Comparison of ENCODE assay signal across 8 cellular contexts in the genomic region with DNA sequence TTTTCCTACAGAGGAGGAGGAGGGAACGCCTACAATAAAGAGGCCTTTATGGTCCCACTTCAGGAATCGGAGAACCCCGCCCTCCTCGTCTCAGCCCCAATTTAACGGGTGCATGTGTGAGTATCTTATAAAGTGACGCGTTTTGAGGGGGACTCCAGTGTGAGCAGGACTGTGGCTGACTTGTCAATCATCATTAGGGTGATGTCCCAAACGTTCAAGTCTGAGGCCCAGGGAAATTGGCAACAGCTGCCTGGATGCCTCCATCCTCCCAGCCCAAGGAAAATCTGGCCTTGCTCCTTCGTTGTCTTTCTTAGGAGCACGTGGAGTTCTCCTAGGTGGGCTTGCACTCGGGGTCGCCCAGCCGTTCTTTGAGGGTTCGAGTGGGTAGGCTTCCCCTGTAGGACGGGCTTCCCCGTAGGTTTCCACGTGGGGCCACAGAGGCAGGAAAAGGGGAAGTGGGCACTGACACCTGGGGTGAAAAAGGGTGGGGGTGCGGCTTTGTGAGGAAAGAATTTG. TPM values are rescaled to one million over a fixed set of nuclear protein-coding genes. Genes with fewer than 3 reads are reported as not detected.
DNase-seq lines count a peak whose midpoint lies in the region; ATAC-seq and TF ChIP-seq lines count a peak whose summit lies in the region.

No MANE protein-coding gene starts in this region.

- H3K27ac ChIP-seq in SJCRH30 (peak overlapping the region; percentile 96), neuronal stem cell (replicated peaks; ENCODE audit: low read length) (peak overlapping the region; percentile 3)

- H3K36me3 ChIP-seq in SJCRH30 = peaks cover 21% of the 10 kb centered on the region
- peaks cover 0 to 15% of the 10 kb centered on the region in 2 donors for H3K36me3 ChIP-seq in neuronal stem cell (replicated peaks in 1 of 2; ENCODE audit: control insufficient read depth in 2 of 2, insufficient read depth in 2 of 2, low read length in 2 of 2)

- H3K4me3 ChIP-seq in AG09309 (ENCODE audit: control insufficient read depth, low read depth, low read length) = peak overlapping the region; percentile 39
- peak overlapping the region; percentile 86 for H3K4me3 ChIP-seq in SJCRH30
- H3K4me3 ChIP-seq in epithelial cell of proximal tubule (ENCODE audit: low read depth, low read length) = peak overlapping the region; percentile 99
- H3K4me3 ChIP-seq in neuronal stem cell (ENCODE audit: low read length in 2 of 2) = peak overlapping the region; percentile 67 to 83

- peak overlapping the region; percentile 95 for H3K18ac ChIP-seq in neuronal stem cell (ENCODE audit: low read length)

- H3K4ac ChIP-seq in neuronal stem cell (ENCODE audit: low read length) = peak overlapping the region; percentile 1

- H2AK5ac ChIP-seq in neuronal stem cell (ENCODE audit: low read depth, low read length) = peak overlapping the region; percentile 96

- H2BK5ac ChIP-seq in neuronal stem cell (ENCODE audit: low read length) = peak overlapping the region; percentile 59

- DNase-seq in AG09309 (ENCODE audit: low read depth) (no peak), SJCRH30 (peak in 1 of 2 experiments; percentile 82), epithelial cell of proximal tubule (ENCODE audit: low read depth) (no peak), neuronal stem cell (ENCODE audit: low spot score) (no peak), Ammon's horn (ENCODE audit: low spot score) (no peak)
- no peak for DNase-seq in effector CD8-positive, alpha-beta T cell (lab: John Stamatoyannopoulos, UW)

- peak overlapping the region; percentile 79 for H3K4me2 ChIP-seq in neuronal stem cell (ENCODE audit: insufficient read depth, low read length, poor library complexity, severe bottlenecking)

- H2BK120ac ChIP-seq in neuronal stem cell (ENCODE audit: low read depth, low read length) = no peak overlapping the region

- H3K9me3 ChIP-seq in SJCRH30 (replicated peaks) = no peaks in the 10 kb centered on the region
- no peaks in the 10 kb centered on the region for H3K9me3 ChIP-seq in neuronal stem cell (replicated peaks in 1 of 2; ENCODE audit: control insufficient read depth in 2 of 2, insufficient read depth in 1 of 2, low read depth in 1 of 2, low read length in 2 of 2)

- H3K9ac ChIP-seq in neuronal stem cell (ENCODE audit: low read depth, low read length, poor library complexity) = peak overlapping the region; percentile 68

- no peak overlapping the region for H2BK12ac ChIP-seq in neuronal stem cell (ENCODE audit: low read length)

- peak overlapping the region; percentile 97 for H2AFZ ChIP-seq in neuronal stem cell (ENCODE audit: low read length)

- H2BK15ac ChIP-seq in neuronal stem cell (ENCODE audit: low read length) = peak overlapping the region; percentile 95

- H4K91ac ChIP-seq in neuronal stem cell (ENCODE audit: low read depth, low read length, poor library complexity) = no peak overlapping the region

- no peaks in the 10 kb centered on the region for H3K27me3 ChIP-seq in SJCRH30
- no peaks in the 10 kb centered on the region for H3K27me3 ChIP-seq in neuronal stem cell (ENCODE audit: control insufficient read depth in 3 of 3, insufficient read depth in 3 of 3, low read depth in 1 of 3, low read length in 3 of 3)

- H3K79me1 ChIP-seq in neuronal stem cell (ENCODE audit: low read depth, low read length) = peaks cover 8% of the 10 kb centered on the region

- ATAC-seq in GM18868 (IDR thresholded peaks at IDR 0.05; ENCODE audit: unreplicated experiment) = peak; percentile 45
- ATAC-seq in HG03060 (IDR thresholded peaks at IDR 0.05; ENCODE audit: low read depth, unreplicated experiment) = peak; percentile 29

- WGBS in neuronal stem cell (ENCODE audit: extremely low coverage in 2 of 2, insufficient read length in 2 of 2, insufficient replicate concordance in 1 of 2), 2 donors = no CpG with 5 or more reads among the region's 18 CpGs

- peak overlapping the region; percentile 96 for H3K23ac ChIP-seq in neuronal stem cell (ENCODE audit: low read depth, low read length, poor library complexity)

- H3K14ac ChIP-seq in neuronal stem cell (ENCODE audit: low read length) = no peak overlapping the region

- peaks cover 29% of the 10 kb centered on the region for H3K4me1 ChIP-seq in SJCRH30
- peaks cover 15% of the 10 kb centered on the region in 2 donors for H3K4me1 ChIP-seq in neuronal stem cell (ENCODE audit: control insufficient read depth in 2 of 2, insufficient read depth in 1 of 2, low read depth in 1 of 2, low read length in 2 of 2)

- H4K8ac ChIP-seq in neuronal stem cell (ENCODE audit: low read depth, low read length) = peak overlapping the region; percentile 83

- TF ChIP-seq CTCF in AG09309 (IDR thresholded peaks at IDR 0.05; ENCODE audit: control insufficient read depth, insufficient read depth, low read depth, low read length, missing control alignments) (no peak), epithelial cell of proximal tubule (conservative IDR thresholded peaks at IDR 0.05; ENCODE audit: low read depth, low read length) (no peak)

RNA-seq across cellular contexts. Expression of a gene that starts 0.6 kb away (rescaled TPM):
- total RNA-seq in SJCRH30 (2014; rRNA removed; shearing (Covaris generic)) = 69.5 and 103 TPM in 2 replicates
- total RNA-seq in epithelial cell of proximal tubule = 42.1 and 84.8 TPM in 2 replicates
- 11.7 TPM for polyA plus RNA-seq in neuronal stem cell (2013, experiment 1 of 2)
- polyA plus RNA-seq in neuronal stem cell (2013, experiment 2 of 2) = 12.1 TPM

RNA-seq across cellular contexts. Expression of a gene that starts 30.4 kb away (rescaled TPM):
- total RNA-seq in SJCRH30 (2014; rRNA removed; shearing (Covaris generic)) = 0.14 TPM in 1 of 2 replicates, not detected in the other
- not detected in 2 replicates for total RNA-seq in epithelial cell of proximal tubule
- polyA plus RNA-seq in neuronal stem cell (2013, experiment 1 of 2) = not detected
- not detected for polyA plus RNA-seq in neuronal stem cell (2013, experiment 2 of 2)

RNA-seq across cellular contexts. Expression of a gene that starts 58.0 kb away (rescaled TPM):
- total RNA-seq in SJCRH30 (2014; rRNA removed; shearing (Covaris generic)) = 1.5 and 2.9 TPM in 2 replicates
- total RNA-seq in epithelial cell of proximal tubule = 3.8 and 4.5 TPM in 2 replicates
- 0.06 TPM for polyA plus RNA-seq in neuronal stem cell (2013, experiment 1 of 2)
- 0.39 TPM for polyA plus RNA-seq in neuronal stem cell (2013, experiment 2 of 2)

Comparison
In these comparisons a context has a peak if more than half of its experiments do, and no peak if none do; other contexts are left out.
1. H3K4me3 ChIP-seq: peak in every context shown above with its lines; median percentile 99 in epithelial cell of proximal tubule; 86 in SJCRH30; 75 in neuronal stem cell; 39 in AG09309.